In the genomic region with DNA sequence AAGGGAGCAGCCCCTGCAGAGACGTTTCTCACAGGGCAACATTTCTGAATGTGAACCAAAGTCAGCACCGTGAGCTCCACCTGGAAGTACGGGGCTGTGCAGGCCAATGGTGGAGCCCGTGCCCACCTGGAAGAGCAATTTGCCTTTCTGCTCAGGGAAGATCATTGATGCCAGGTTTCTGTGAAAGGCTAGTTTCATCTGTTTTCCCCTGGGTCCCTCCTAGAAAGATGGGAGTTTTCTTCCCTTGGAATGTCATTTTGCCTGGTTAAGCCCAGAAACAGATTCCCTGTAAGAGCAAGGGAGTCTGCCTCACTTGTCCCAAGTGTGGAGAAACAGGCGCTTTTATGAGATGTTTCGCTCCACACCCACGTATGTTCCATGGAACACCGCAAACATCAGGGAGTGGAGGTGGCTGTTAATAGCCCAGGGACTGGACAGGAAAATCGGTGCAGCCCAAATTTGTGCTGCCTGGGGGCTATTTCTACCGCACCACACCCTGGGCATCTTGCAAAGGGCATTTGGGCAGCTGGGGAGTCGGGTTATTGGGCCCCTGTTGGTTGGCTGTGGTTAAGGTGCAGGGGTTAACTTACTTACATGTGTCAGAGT, we compare ENCODE assay signal across 23 cellular contexts. TPM values are rescaled to one million over a fixed set of nuclear protein-coding genes. Genes with fewer than 3 reads are reported as not detected.
"Had no signal": no experiment of that assay in that cellular context is flagged by ENCODE, and none has a peak within 500 bp of the region (broad histone marks: within the 10 kb centered on the region; RNA-seq: fewer than 3 reads in every experiment).

No MANE protein-coding gene starts in this region.

- H3K9me3 ChIP-seq: esophagus muscularis mucosa, heart right ventricle, left lung, pancreas, right atrium auricular region, testis, transverse colon had no signal

- DNase-seq: activated CD4-positive, alpha-beta T cell treated with anti-CD3 and anti-CD28 coated beads for 48 hours; activated CD4-positive, alpha-beta T cell treated with anti-CD3 and anti-CD28 coated beads, Interleukin-2, amount 50 U/mL, for 48 hours; activated CD8-positive, alpha-beta memory T cell treated with anti-CD3 and anti-CD28 coated beads for 24 hours; activated gamma-delta T cell; activated naive CD4-positive, alpha-beta T cell treated with anti-CD3 and anti-CD28 coated beads, Interleukin-2, amount 50 U/mL, for 16 hours; amniotic stem cell; central memory CD4-positive, alpha-beta T cell; foreskin keratinocyte; heart right ventricle; left lung; naive B cell; nucleus accumbens; pancreas; stimulated activated CD4-positive, alpha-beta T cell treated with anti-CD3 and anti-CD28 coated beads, Interleukin-12 subunit alpha, Interleukin-12 subunit beta, amount 100 ng/mL, for 4 hours; stimulated activated CD4-positive, alpha-beta T cell treated with anti-CD3 and anti-CD28 coated beads, Interleukin-4, amount 100 ng/mL, for 1 hour; stimulated activated naive CD8-positive, alpha-beta T cell treated with anti-CD3 and anti-CD28 coated beads, Interleukin-15, Interleukin-2, amounts not matched to agents 100 U/mL and 50 U/mL, for 24 hours; testis; transverse colon had no signal

- H3K36me3 ChIP-seq: esophagus muscularis mucosa, heart right ventricle, left lung, pancreas, right atrium auricular region, transverse colon had no signal

- H3K27ac ChIP-seq: esophagus muscularis mucosa, foreskin keratinocyte, heart right ventricle, left lung, pancreas, right atrium auricular region, testis, transverse colon, VCaP had no signal

- H3K4me3 ChIP-seq: esophagus muscularis mucosa, heart right ventricle, lung, pancreas, right atrium auricular region, testis, transverse colon had no signal

- H3K27me3 ChIP-seq: pancreas, testis had no signal

RNA-seq across cellular contexts. Expression of gene SLC6A4, which starts 2.6 kb away (rescaled TPM):
- total RNA-seq: foreskin keratinocyte; T-helper 1 cell treated with Interleukin-12 subunit alpha and Interleukin-12 subunit beta and Interleukin-4 antibody, amounts not matched to agents 30 ng/mL and 1 ng/mL, for 36 hours had no signal
- polyA plus RNA-seq: foreskin keratinocyte had no signal
